ENCODE assay signal across 1 cellular context in the genomic region with DNA sequence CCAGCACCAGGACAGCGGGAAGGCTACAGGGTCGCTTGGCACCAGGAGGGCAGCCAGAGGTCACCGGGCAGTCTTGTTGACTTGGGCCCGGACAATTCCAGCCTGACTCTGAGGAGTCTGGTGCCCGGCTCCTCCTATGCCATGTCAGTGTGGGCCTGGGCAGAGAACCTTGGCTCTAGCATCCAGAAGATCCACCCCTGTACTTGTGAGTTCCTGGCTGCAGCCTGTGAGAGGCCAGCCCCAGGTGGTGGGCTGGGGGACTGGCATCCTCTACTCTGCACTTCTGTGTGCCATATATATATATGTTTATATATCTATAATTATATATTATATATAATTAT.
TF ChIP-seq lines count a peak whose summit lies in the region.

No MANE protein-coding gene starts in this region.

TF ChIP-seq in K562, 482 proteins besides CTCF, POLR2A, EP300 and RAD21:
- TF ChIP-seq POLR2G (IDR thresholded peaks at IDR 0.05; ENCODE audit: low read depth, low read length), result peak; percentile 39; the same call in 1 of the 2 replicates
- no peak for TF ChIP-seq RBM17 (IDR thresholded peaks at IDR 0.05; ENCODE audit: borderline replicate concordance, low read depth, low read length)
- 0 out of 2 replicates have a peak, but pooled peaks have one; percentile 41 for TF ChIP-seq PTBP1 (IDR thresholded peaks at IDR 0.05; ENCODE audit: low read depth, low read length)
- TF ChIP-seq KLF1 (tag; IDR thresholded peaks at IDR 0.05), result 0 out of 2 replicates have a peak, but pooled peaks have one; percentile 0
